Comparison of ENCODE assay signal across 28 cellular contexts in the genomic region with DNA sequence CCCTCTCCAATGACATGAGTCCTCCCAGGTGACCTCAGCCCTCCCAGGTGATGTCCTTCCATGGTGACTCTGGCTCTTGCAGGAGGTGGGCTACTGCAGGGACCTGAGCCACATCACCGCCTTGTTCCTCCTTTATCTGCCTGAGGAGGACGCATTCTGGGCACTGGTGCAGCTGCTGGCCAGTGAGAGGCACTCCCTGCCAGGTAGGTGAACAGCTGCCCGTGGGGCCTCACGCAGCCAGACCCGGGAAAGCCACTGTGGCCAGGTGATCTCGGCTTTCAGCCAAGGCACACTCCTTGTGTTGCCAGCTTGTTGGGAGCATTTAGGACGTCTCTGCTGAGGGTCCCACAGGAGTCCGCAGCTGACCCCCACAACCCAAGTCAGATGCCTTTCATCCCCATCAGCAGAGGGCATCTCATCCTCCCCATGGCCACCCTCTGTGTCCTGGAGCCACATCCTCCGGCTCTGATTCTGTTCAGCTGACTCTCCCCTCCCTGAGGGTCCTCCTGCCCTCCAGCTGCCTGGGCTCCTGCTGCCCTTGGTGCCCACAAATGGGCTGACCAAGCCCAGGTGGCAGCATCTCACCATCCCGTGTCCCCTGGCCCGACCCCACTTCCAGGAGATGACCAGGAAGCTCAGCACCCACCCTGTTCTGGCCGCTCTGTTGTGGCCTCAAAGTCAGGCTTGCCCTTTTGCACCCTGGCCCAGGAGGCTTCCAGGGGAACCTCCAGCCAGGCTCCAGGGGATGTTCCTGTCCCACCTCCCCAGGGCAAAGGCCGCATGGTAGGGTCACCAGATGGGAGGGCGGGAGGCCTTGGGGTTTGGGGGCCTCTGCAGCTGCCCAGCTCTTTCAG. TPM values are rescaled to one million over a fixed set of nuclear protein-coding genes. Genes with fewer than 3 reads are reported as not detected.
"Had no signal": no experiment of that assay in that cellular context is flagged by ENCODE, and none has a peak within 500 bp of the region (broad histone marks: within the 10 kb centered on the region; RNA-seq: fewer than 3 reads in every experiment).

No MANE protein-coding gene starts in this region.

- H3K4me1 ChIP-seq: gastroesophageal sphincter, left ventricle myocardium inferior, tibial nerve had no signal

- H3K4me1 Mint-ChIP-seq: activated naive CD4-positive, alpha-beta T cell treated with anti-CD3 and anti-CD28 coated beads, Interleukin-2, amount 10 ng/mL, durations not matched to agents 7 days and 5 days; activated naive CD8-positive, alpha-beta T cell treated with anti-CD3 and anti-CD28 coated beads, Interleukin-2, amount 10 ng/mL, durations not matched to agents 7 days and 5 days; mesothelial cell of epicardium; stimulated activated naive B cell treated with anti-CD40 and anti-IgM and Interleukin-4, amounts not matched to agents 10 μg/mL and 1 μg/mL and 100 μg/mL, for 72 hours had no signal

- H3K4me3 ChIP-seq: coronary artery, gastroesophageal sphincter, hepatocyte, left ventricle myocardium inferior, smooth muscle cell, tibial nerve had no signal

- H3K27me3 Mint-ChIP-seq: activated naive CD8-positive, alpha-beta T cell treated with anti-CD3 and anti-CD28 coated beads, Interleukin-2, amount 10 ng/mL, durations not matched to agents 7 days and 5 days had no signal

- H3K4me3 Mint-ChIP-seq: activated CD8-positive, alpha-beta T cell treated with anti-CD3 and anti-CD28 coated beads, Interleukin-2, amount 10 ng/mL, durations not matched to agents 7 days and 5 days; activated naive CD4-positive, alpha-beta T cell treated with anti-CD3 and anti-CD28 coated beads, Interleukin-2, amount 10 ng/mL, durations not matched to agents 7 days and 5 days; activated naive CD8-positive, alpha-beta T cell treated with anti-CD3 and anti-CD28 coated beads, Interleukin-2, amount 10 ng/mL, durations not matched to agents 7 days and 5 days; effector memory CD8-positive, alpha-beta T cell; mesothelial cell of epicardium; naive B cell; nephron progenitor cell; stimulated activated naive B cell treated with anti-CD40 and anti-IgM and Interleukin-4, amounts not matched to agents 10 μg/mL and 1 μg/mL and 100 μg/mL, for 72 hours had no signal

- H3K9me3 Mint-ChIP-seq: activated naive CD4-positive, alpha-beta T cell treated with anti-CD3 and anti-CD28 coated beads, Interleukin-2, amount 10 ng/mL, durations not matched to agents 7 days and 5 days; activated naive CD8-positive, alpha-beta T cell treated with anti-CD3 and anti-CD28 coated beads, Interleukin-2, amount 10 ng/mL, durations not matched to agents 7 days and 5 days; effector memory CD8-positive, alpha-beta T cell; mesothelial cell of epicardium; naive B cell; nephron progenitor cell; stimulated activated naive B cell treated with anti-CD40 and anti-IgM and Interleukin-4, amounts not matched to agents 10 μg/mL and 1 μg/mL and 100 μg/mL, for 72 hours had no signal

- DNase-seq: activated CD4-positive, alpha-beta T cell treated with anti-CD3 and anti-CD28 coated beads for 48 hours; activated CD4-positive, CD25-positive, alpha-beta regulatory T cell; activated CD8-positive, alpha-beta T cell treated with anti-CD3 and anti-CD28 coated beads, Interleukin-2, amount 10 ng/mL, durations not matched to agents 7 days and 5 days; activated effector memory CD4-positive, alpha-beta T cell treated with anti-CD3 and anti-CD28 coated beads, Interleukin-2, amount 50 U/mL, for 16 hours; activated naive CD4-positive, alpha-beta T cell treated with anti-CD3 and anti-CD28 coated beads, Interleukin-2, amount 10 ng/mL, durations not matched to agents 7 days and 5 days; activated naive CD8-positive, alpha-beta T cell treated with anti-CD3 and anti-CD28 coated beads, Interleukin-2, amount 10 ng/mL, durations not matched to agents 7 days and 5 days; amniotic stem cell; brain microvascular endothelial cell; effector memory CD8-positive, alpha-beta T cell; erythroblast; islet precursor cell; left ventricle myocardium inferior; mammary epithelial cell; naive B cell; nephron progenitor cell; stimulated activated CD4-positive, alpha-beta T cell treated with anti-CD3 and anti-CD28 coated beads, Interleukin-1b, Interleukin-23, amount 100 ng/mL, for 48 hours; stimulated activated CD4-positive, alpha-beta T cell treated with anti-CD3 and anti-CD28 coated beads, Interleukin-4, amount 100 ng/mL, for 4 hours; stimulated activated CD8-positive, alpha-beta memory T cell treated with anti-CD3 and anti-CD28 coated beads, Interleukin-4, amount 100 ng/mL, for 48 hours; stimulated activated naive B cell treated with anti-CD40 and anti-IgM and Interleukin-4, amounts not matched to agents 10 μg/mL and 1 μg/mL and 100 μg/mL, for 72 hours had no signal

- H3K27ac ChIP-seq: brain microvascular endothelial cell, coronary artery, gastroesophageal sphincter, hepatocyte, left ventricle myocardium inferior, tibial nerve had no signal

- H3K27me3 ChIP-seq: brain microvascular endothelial cell, gastroesophageal sphincter, hepatocyte, tibial nerve had no signal

- H3K27ac Mint-ChIP-seq: activated CD8-positive, alpha-beta T cell treated with anti-CD3 and anti-CD28 coated beads, Interleukin-2, amount 10 ng/mL, durations not matched to agents 7 days and 5 days; activated naive CD4-positive, alpha-beta T cell treated with anti-CD3 and anti-CD28 coated beads, Interleukin-2, amount 10 ng/mL, durations not matched to agents 7 days and 5 days; activated naive CD8-positive, alpha-beta T cell treated with anti-CD3 and anti-CD28 coated beads, Interleukin-2, amount 10 ng/mL, durations not matched to agents 7 days and 5 days; effector memory CD8-positive, alpha-beta T cell; mesothelial cell of epicardium; naive B cell; nephron progenitor cell; stimulated activated naive B cell treated with anti-CD40 and anti-IgM and Interleukin-4, amounts not matched to agents 10 μg/mL and 1 μg/mL and 100 μg/mL, for 72 hours had no signal

- H3K36me3 ChIP-seq: brain microvascular endothelial cell, gastroesophageal sphincter, left ventricle myocardium inferior, tibial nerve had no signal

- H3K9me3 ChIP-seq: gastroesophageal sphincter, left ventricle myocardium inferior, tibial nerve had no signal

- H3K36me3 Mint-ChIP-seq: activated naive CD4-positive, alpha-beta T cell treated with anti-CD3 and anti-CD28 coated beads, Interleukin-2, amount 10 ng/mL, durations not matched to agents 7 days and 5 days; activated naive CD8-positive, alpha-beta T cell treated with anti-CD3 and anti-CD28 coated beads, Interleukin-2, amount 10 ng/mL, durations not matched to agents 7 days and 5 days; mesothelial cell of epicardium; naive B cell; stimulated activated naive B cell treated with anti-CD40 and anti-IgM and Interleukin-4, amounts not matched to agents 10 μg/mL and 1 μg/mL and 100 μg/mL, for 72 hours had no signal

RNA-seq across cellular contexts. Expression of a gene that starts 20.1 kb away (rescaled TPM):
- total RNA-seq: fibroblast of lung, fibroblast of villous mesenchyme, smooth muscle cell had no signal

RNA-seq across cellular contexts. Expression of a gene that starts 57.7 kb away (rescaled TPM):
- total RNA-seq: astrocyte had no signal
